9 cellular contexts compared by ENCODE assay signal in genomic region chr1:37765937-37766664, GRCh38. TPM values are rescaled to one million over a fixed set of nuclear protein-coding genes. Genes with fewer than 3 reads are reported as not detected.
A peak's percentile ranks its signal among the peaks of the same experiment; 100 is the strongest.
DNase-seq lines count a peak whose midpoint lies in the region; ATAC-seq and TF ChIP-seq lines count a peak whose summit lies in the region.
"Had no signal": no experiment of that assay in that cellular context is flagged by ENCODE, and none has a peak within 500 bp of the region (broad histone marks: within the 10 kb centered on the region; RNA-seq: fewer than 3 reads in every experiment).

No MANE protein-coding gene starts in this region.

- BruUV-seq in Caco-2 (replicated peaks; lab: Mats Ljungman, UMichigan) = no TSS peak

- H2BK120ac ChIP-seq in H9 (ENCODE audit: low read depth, low read length, poor library complexity, severe bottlenecking) = no peak overlapping the region

- H3T11ph ChIP-seq in H9 (ENCODE audit: low read length) = no peak overlapping the region

- H2AFZ ChIP-seq in H9 (ENCODE audit: low read length) = no peak overlapping the region

- intact Hi-C loops in Caco-2 (cut with micrococcal nuclease; ENCODE audit: unreplicated experiment) (no loop called here), heart left ventricle (cut with DNase I) (no loop called here)

- no peak overlapping the region for H2BK12ac ChIP-seq in H9 (ENCODE audit: insufficient read length, low read depth, low read length)

- H3K27ac ChIP-seq in H9 (ENCODE audit: insufficient read length, low read depth, low read length) = no peak overlapping the region
- H3K27ac ChIP-seq in iPS-20b (ENCODE audit: low read length) = no peak overlapping the region
- H3K27ac ChIP-seq in heart left ventricle = no peak overlapping the region

- H3K14ac ChIP-seq in H9 (ENCODE audit: insufficient read depth, low read length) = no peak overlapping the region

- no peaks in the 10 kb centered on the region for H3K79me1 ChIP-seq in H9 (ENCODE audit: insufficient read depth, low read depth, low read length, poor library complexity, severe bottlenecking)

- no peaks in the 10 kb centered on the region for H3K4me1 Mint-ChIP-seq in Caco-2 (ENCODE audit: low read depth, unreplicated experiment)
- H3K4me1 Mint-ChIP-seq in H9 = peaks cover 26 to 30% of the 10 kb centered on the region in 2 experiments

- H3K36me3 ChIP-seq in Caco-2 (ENCODE audit: control insufficient read depth, insufficient read depth, low read length) (no peaks in the 10 kb centered on the region), iPS-20b (ENCODE audit: insufficient read depth, low read depth, low read length) (no peaks in the 10 kb centered on the region), heart left ventricle (no peaks in the 10 kb centered on the region)

- TF ChIP-seq CTCF in Caco-2 (IDR thresholded peaks at IDR 0.05; ENCODE audit: insufficient read depth in 1 of 2, low read depth in 1 of 2, low read length in 1 of 2, severe bottlenecking in 1 of 2, unreplicated experiment in 1 of 2) (peak in 1 of 2 experiments; percentile 21), H9 (conservative IDR thresholded peaks at IDR 0.05) (peak; percentile 46; the same call in 2 of the 3 replicates), heart left ventricle (IDR thresholded peaks at IDR 0.05) (no peak)

- H3K4me3 Mint-ChIP-seq in Caco-2 (ENCODE audit: unreplicated experiment) = peak overlapping the region; percentile 29
- H3K4me3 Mint-ChIP-seq in H9 = peak overlapping the region; percentile 57 to 88

- no peak overlapping the region for H3K4ac ChIP-seq in H9 (ENCODE audit: low read depth, low read length)

- H4K20me1 ChIP-seq in H9 (ENCODE audit: control insufficient read depth, insufficient read depth, insufficient read length) = no peaks in the 10 kb centered on the region

- H3K79me2 ChIP-seq in H9 (ENCODE audit: insufficient read depth, low read length) = no peaks in the 10 kb centered on the region

- H3K4me1 ChIP-seq in Caco-2 = no peaks in the 10 kb centered on the region
- peaks cover 4% of the 10 kb centered on the region; the same call in 1 of the 2 replicates for H3K4me1 ChIP-seq in H9 (ENCODE audit: insufficient read depth, low read length)
- H3K4me1 ChIP-seq in iPS-20b (ENCODE audit: insufficient read depth, low read length) = peaks cover 6% of the 10 kb centered on the region; the same call in 1 of the 2 replicates
- H3K4me1 ChIP-seq in heart left ventricle = no peaks in the 10 kb centered on the region

- no CpG with 5 or more reads among the region's 27 CpGs for WGBS in H9 (ENCODE audit: extremely low coverage, insufficient read length, low lambda C conversion rate)
- 6 to 15% (median 8%) methylated on average over 21 to 27 of the region's 27 CpGs for WGBS in heart left ventricle, 4 donors

- H3K56ac ChIP-seq in H9 (ENCODE audit: insufficient read length, low read depth, low read length) = no peak overlapping the region

- no peaks in the 10 kb centered on the region for H3K27me3 ChIP-seq in Caco-2 (replicated peaks; ENCODE audit: control insufficient read depth, insufficient read depth, low read length)
- H3K27me3 ChIP-seq in H9 (ENCODE audit: insufficient read depth, low read length) = peaks cover 25% of the 10 kb centered on the region
- H3K27me3 ChIP-seq in iPS-20b (ENCODE audit: insufficient read depth, low read length) = peaks cover 99% of the 10 kb centered on the region
- peaks cover 28 to 87% (median 56%) of the 10 kb centered on the region in 9 donors for H3K27me3 ChIP-seq in heart left ventricle

- peaks cover 16% of the 10 kb centered on the region for H3K27me3 Mint-ChIP-seq in Caco-2 (ENCODE audit: insufficient read depth, unreplicated experiment)
- H3K27me3 Mint-ChIP-seq in H9 (ENCODE audit: low read depth) = peaks cover under 1% of the 10 kb centered on the region

- no peak overlapping the region for H3K9ac ChIP-seq in H9 (ENCODE audit: extremely low read depth, insufficient read length, low read length)
- H3K9ac ChIP-seq in iPS-20b (ENCODE audit: low read depth, low read length) = no peak overlapping the region

- no peaks in the 10 kb centered on the region for H3K9me3 ChIP-seq in Caco-2
- H3K9me3 ChIP-seq in H9 (ENCODE audit: control insufficient read depth, low read depth, low read length) = no peaks in the 10 kb centered on the region
- H3K9me3 ChIP-seq in iPS-20b (ENCODE audit: insufficient read depth, low read depth, low read length) = no peaks in the 10 kb centered on the region
- H3K9me3 ChIP-seq in heart left ventricle = no peaks in the 10 kb centered on the region

- TF ChIP-seq POLR2A in heart left ventricle (IDR thresholded peaks at IDR 0.05) = no peak

- H3K23ac ChIP-seq in H9 (ENCODE audit: insufficient read length, low read depth, low read length) = no peak overlapping the region

- H2BK20ac ChIP-seq in H9 (ENCODE audit: low read depth, low read length, poor library complexity, severe bottlenecking) = no peak overlapping the region

- no peak overlapping the region for H4K8ac ChIP-seq in H9 (replicated peaks; ENCODE audit: insufficient read length, low read depth, low read length)

- H2AK5ac ChIP-seq in H9 (ENCODE audit: insufficient read length, low read length) = no peak overlapping the region

- POLR2A ChIA-PET in Caco-2 (lab: Charles Lee) = no interaction called here

- no peak overlapping the region for H3K27ac Mint-ChIP-seq in Caco-2 (ENCODE audit: unreplicated experiment)
- no peak overlapping the region for H3K27ac Mint-ChIP-seq in H9

- H2BK5ac ChIP-seq in H9 (ENCODE audit: insufficient read length, low read length) = no peak overlapping the region

- ATAC-seq in HG03196 (IDR thresholded peaks at IDR 0.05; ENCODE audit: unreplicated experiment) = no peak
- no peak for ATAC-seq in heart left ventricle
- no peak for ATAC-seq in HG03097 (IDR thresholded peaks at IDR 0.05; ENCODE audit: low FRiP score, unreplicated experiment)

- H3K18ac ChIP-seq in H9 (ENCODE audit: insufficient read length, low read depth, low read length) = no peak overlapping the region

- H3K4me3 ChIP-seq in Caco-2 (ENCODE audit: low read depth, low read length) = peak overlapping the region; percentile 4; the same call in 1 of the 2 replicates
- peak overlapping the region; percentile 59 for H3K4me3 ChIP-seq in iPS-20b (ENCODE audit: low read length)
- H3K4me3 ChIP-seq in heart left ventricle = no peak overlapping the region

- no peak for DNase-seq in Caco-2
- peak; percentile 56 for DNase-seq in H9
- DNase-seq in SHP77 treated with DMSO at 0.1 percent for 48 hours (lab: John Stamatoyannopoulos, UW) = peak; percentile 16
- DNase-seq in NCI-H226 = no peak
- no peak for DNase-seq in heart left ventricle
- DNase-seq: naive thymus-derived CD8-positive, alpha-beta T cell had no signal

- CTCF ChIA-PET in Caco-2 (lab: Charles Lee) = interaction anchor here (1.1 kb wide), 1 partner anchor 162 kb away, joined by 3 read pairs; no protein-coding TSS in a partner anchor

- H4K5ac ChIP-seq in H9 (ENCODE audit: insufficient read length, low read depth, low read length) = no peak overlapping the region

- no peak overlapping the region for H2BK15ac ChIP-seq in H9 (ENCODE audit: low read depth, low read length)

- H3K4me2 ChIP-seq in H9 (ENCODE audit: insufficient read depth, insufficient read length, low read length) = peak overlapping the region; percentile 80

- H4K91ac ChIP-seq in H9 (ENCODE audit: insufficient read length, low read depth, low read length) = no peak overlapping the region

- H3K9me3 Mint-ChIP-seq in Caco-2 (ENCODE audit: unreplicated experiment) = no peaks in the 10 kb centered on the region
- H3K9me3 Mint-ChIP-seq in H9 = no peaks in the 10 kb centered on the region; a peak in 1 of 5 replicates

- H3K36me3 Mint-ChIP-seq in Caco-2 (ENCODE audit: insufficient read depth, unreplicated experiment) = no peaks in the 10 kb centered on the region
- no peaks in the 10 kb centered on the region for H3K36me3 Mint-ChIP-seq in H9 (ENCODE audit: insufficient read depth in 1 of 3, low read depth in 3 of 3)

- H3K23me2 ChIP-seq in H9 (ENCODE audit: insufficient read length, low read depth, low read length, poor library complexity, severe bottlenecking) = peaks cover 19% of the 10 kb centered on the region

RNA-seq across cellular contexts. Expression of gene EPHA10, which starts 1.2 kb away (rescaled TPM):
- total RNA-seq in Caco-2 (2022) (2.8 and 3.1 TPM in 2 replicates), H9 (2021) (0.42 and 0.96 TPM in 2 replicates), heart left ventricle (under 1 TPM in 4 of 9 donors, not detected in 5; 0.05 to 0.60 (median 0.13) TPM)
- under 1 TPM; 0.01 to 0.11 TPM for polyA plus RNA-seq in heart left ventricle
- total RNA-seq: naive thymus-derived CD8-positive, alpha-beta T cell had no signal
- polyA plus RNA-seq: naive thymus-derived CD8-positive, alpha-beta T cell had no signal

RNA-seq across cellular contexts. Expression of gene MANEAL, which starts 27.5 kb away (rescaled TPM):
- 24.8 and 25.9 TPM in 2 replicates for total RNA-seq in Caco-2 (2022)
- 22.7 and 24.2 TPM in 2 replicates for total RNA-seq in H9 (2021)
- 1 to 10 TPM in 5 of 9 donors, under 1 TPM in 4; 0.63 to 2.9 (median 1.1) TPM for total RNA-seq in heart left ventricle
- polyA plus RNA-seq in heart left ventricle = under 1 TPM; 0.53 to 0.97 TPM

RNA-seq across cellular contexts. Expression of gene C1orf122, which starts 41.5 kb away (rescaled TPM):
- total RNA-seq in Caco-2 (2022) = 37.7 and 41.0 TPM in 2 replicates
- total RNA-seq in H9 (2021) = 59.3 and 61.5 TPM in 2 replicates
- total RNA-seq in heart left ventricle = 10 to 100 TPM; 29.1 to 93.0 (median 44.0) TPM
- polyA plus RNA-seq in heart left ventricle = 10 to 100 TPM; 37.5 to 60.2 TPM

RNA-seq across cellular contexts. Expression of gene YRDC, which starts 41.9 kb away (rescaled TPM):
- 10.3 and 10.7 TPM in 2 replicates for total RNA-seq in Caco-2 (2022)
- total RNA-seq in H9 (2021) = 28.0 and 28.6 TPM in 2 replicates
- 1 to 10 TPM; 4.0 to 8.9 (median 6.1) TPM for total RNA-seq in heart left ventricle
- 10 to 100 TPM in 1 of 2 donors, 1 to 10 TPM in 1; 2.8 to 21.3 TPM for polyA plus RNA-seq in heart left ventricle

Comparison
In these comparisons a context has a peak if more than half of its experiments do, and no peak if none do; other contexts are left out.
1. DNase-seq: peak in H9 (single experiment) and SHP77 treated with DMSO at 0.1 percent for 48 hours (single experiment); none in Caco-2 (0 of 2), NCI-H226 (single experiment) and heart left ventricle (0 of 5).
2. H3K4me3 ChIP-seq: peak in Caco-2 (single experiment) and iPS-20b (single experiment); none in heart left ventricle (0 of 12).